Comparison of ENCODE assay signal across 16 cellular contexts in the genomic region with DNA sequence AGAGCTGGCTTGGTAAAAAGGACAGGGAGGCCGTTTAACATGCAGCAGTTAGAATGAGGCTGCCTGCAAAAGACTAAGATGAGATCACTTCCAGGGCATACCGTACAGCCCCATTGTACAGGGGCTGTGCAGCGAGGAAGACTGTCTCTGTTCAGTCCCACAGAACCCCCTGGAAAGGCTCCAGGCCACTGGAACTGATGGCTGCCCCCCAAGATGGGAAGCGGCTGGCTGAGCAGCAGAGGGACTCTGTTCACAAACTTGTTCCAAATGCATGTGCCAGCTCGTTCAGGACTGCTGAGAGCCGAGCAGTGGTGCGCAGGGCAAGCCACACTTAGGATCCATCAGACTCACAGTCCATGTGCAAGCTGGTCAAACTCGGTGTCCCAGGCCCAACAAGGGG.
DNase-seq lines count a peak whose midpoint lies in the region; ATAC-seq, FAIRE-seq and TF ChIP-seq lines count a peak whose summit lies in the region.
"Had no signal": no experiment of that assay in that cellular context is flagged by ENCODE, and none has a peak within 500 bp of the region (broad histone marks: within the 10 kb centered on the region; RNA-seq: fewer than 3 reads in every experiment).

No MANE protein-coding gene starts in this region.

- no peak overlapping the region for H3K9ac ChIP-seq in stomach smooth muscle (ENCODE audit: low read length in 2 of 2)

- no peak for FAIRE-seq in bronchial epithelial cell (lab: Jason Lieb, UNC)

- peaks cover 0 to 1% (median 0%) of the 10 kb centered on the region in 3 donors for H3K27me3 Mint-ChIP-seq in immature natural killer cell (ENCODE audit: low read depth in 3 of 3)
- H3K27me3 Mint-ChIP-seq in CD8-positive, alpha-beta T cell (ENCODE audit: low read depth) = no peaks in the 10 kb centered on the region
- H3K27me3 Mint-ChIP-seq: activated B cell treated with CpG ODN at 0.5 μM for 24 hours; stimulated activated naive CD8-positive, alpha-beta T cell treated with anti-CD3 and anti-CD28 coated beads, Interleukin-15, Interleukin-2, amounts not matched to agents 100 ng/mL and 50 ng/mL, for 24 hours had no signal

- peaks cover 54% of the 10 kb centered on the region for H3K4me1 ChIP-seq in stomach smooth muscle (ENCODE audit: control insufficient read depth, insufficient read depth, low read length)
- H3K4me1 ChIP-seq in CD8-positive, alpha-beta T cell (ENCODE audit: insufficient read depth, low read length) = no peaks in the 10 kb centered on the region
- H3K4me1 ChIP-seq in ovary (ENCODE audit: insufficient read depth) = peaks cover 28% of the 10 kb centered on the region

- H3K27me3 ChIP-seq in bronchial epithelial cell (ENCODE audit: control insufficient read depth, insufficient read depth, low read length) = no peaks in the 10 kb centered on the region
- H3K27me3 ChIP-seq in stomach smooth muscle (ENCODE audit: control insufficient read depth in 1 of 2, insufficient read depth in 2 of 2, low read length in 2 of 2) = no peaks in the 10 kb centered on the region
- H3K27me3 ChIP-seq in CD8-positive, alpha-beta T cell (ENCODE audit: insufficient read depth, low read length) = no peaks in the 10 kb centered on the region
- no peaks in the 10 kb centered on the region for H3K27me3 ChIP-seq in ovary
- H3K27me3 ChIP-seq: Peyer's patch had no signal

- peak overlapping the region in 3 of 6 donors; percentile 29 to 83 (median 80) for H3K27ac Mint-ChIP-seq in immature natural killer cell
- H3K27ac Mint-ChIP-seq in CD8-positive, alpha-beta T cell = no peak overlapping the region
- H3K27ac Mint-ChIP-seq: stimulated activated naive CD8-positive, alpha-beta T cell treated with anti-CD3 and anti-CD28 coated beads, Interleukin-15, Interleukin-2, amounts not matched to agents 100 ng/mL and 50 ng/mL, for 24 hours had no signal

- POLR2A ChIA-PET in CD8-positive, alpha-beta T cell (lab: Charles Lee) = no interaction called here

- TF ChIP-seq EP300 in ovary (IDR thresholded peaks at IDR 0.05) = no peak

- DNase-seq in NCI-H1694 (lab: John Stamatoyannopoulos, UW) = peak; percentile 40
- peak; percentile 34 for DNase-seq in bronchial epithelial cell (ENCODE audit: low read depth)
- no peak for DNase-seq in left ventricle myocardium superior
- DNase-seq in immature natural killer cell = no peak
- DNase-seq in NK-92 (lab: John Stamatoyannopoulos, UW; ENCODE audit: unreplicated experiment) = no peak
- no peak for DNase-seq in CD8-positive, alpha-beta T cell
- no peak for DNase-seq in ovary
- DNase-seq: activated B cell treated with CpG ODN at 0.5 μM for 24 hours; activated naive CD4-positive, alpha-beta T cell; AML-193; DMS53; NCI-H2081 treated with DMSO at 0.1 percent for 48 hours; NCI-H526 treated with DMSO at 0.1 percent for 48 hours; Peyer's patch had no signal

- no peak for TF ChIP-seq POLR2A in ovary (IDR thresholded peaks at IDR 0.05)

- H3K4me1 Mint-ChIP-seq in immature natural killer cell = peaks cover 63 to 69% of the 10 kb centered on the region in 2 donors
- peaks cover 26% of the 10 kb centered on the region for H3K4me1 Mint-ChIP-seq in CD8-positive, alpha-beta T cell (ENCODE audit: low read depth)

- no peaks in the 10 kb centered on the region for H3K36me3 Mint-ChIP-seq in immature natural killer cell
- peaks cover 24% of the 10 kb centered on the region for H3K36me3 Mint-ChIP-seq in CD8-positive, alpha-beta T cell

- intact Hi-C loops in left ventricle myocardium superior (cut with micrococcal nuclease) = no loop called here
- intact Hi-C loops in CD8-positive, alpha-beta T cell (cut with DNase I, micrococcal nuclease) = no loop called here
- intact Hi-C loops in ovary (cut with DNase I) = no loop called here

- WGBS in ovary, 3 donors = 78 to 88% (median 87%) methylated on average over 7 to 8 of the region's 8 CpGs

- no peak overlapping the region for H3K4me3 Mint-ChIP-seq in immature natural killer cell
- no peak overlapping the region for H3K4me3 Mint-ChIP-seq in CD8-positive, alpha-beta T cell
- H3K4me3 Mint-ChIP-seq: activated B cell treated with CpG ODN at 0.5 μM for 24 hours; stimulated activated naive CD8-positive, alpha-beta T cell treated with anti-CD3 and anti-CD28 coated beads, Interleukin-15, Interleukin-2, amounts not matched to agents 100 ng/mL and 50 ng/mL, for 24 hours had no signal

- H3K4me3 ChIP-seq in bronchial epithelial cell (ENCODE audit: low read depth, low read length) (no peak overlapping the region), stomach smooth muscle (ENCODE audit: low read length in 2 of 2) (no peak overlapping the region), ovary (no peak overlapping the region)
- H3K4me3 ChIP-seq in CD8-positive, alpha-beta T cell (ENCODE audit: low read depth, low read length) = no peak overlapping the region
- H3K4me3 ChIP-seq: Peyer's patch had no signal

- H3K9me3 Mint-ChIP-seq in immature natural killer cell = no peaks in the 10 kb centered on the region
- no peaks in the 10 kb centered on the region for H3K9me3 Mint-ChIP-seq in CD8-positive, alpha-beta T cell
- H3K9me3 Mint-ChIP-seq: activated B cell treated with CpG ODN at 0.5 μM for 24 hours; stimulated activated naive CD8-positive, alpha-beta T cell treated with anti-CD3 and anti-CD28 coated beads, Interleukin-15, Interleukin-2, amounts not matched to agents 100 ng/mL and 50 ng/mL, for 24 hours had no signal

- no peaks in the 10 kb centered on the region for H3K9me3 ChIP-seq in stomach smooth muscle (ENCODE audit: control insufficient read depth in 2 of 2, low read length in 2 of 2)
- H3K9me3 ChIP-seq in CD8-positive, alpha-beta T cell (ENCODE audit: low read length) = no peaks in the 10 kb centered on the region
- no peaks in the 10 kb centered on the region for H3K9me3 ChIP-seq in ovary
- H3K9me3 ChIP-seq: Peyer's patch had no signal

- peaks cover 7% of the 10 kb centered on the region for H3K36me3 ChIP-seq in bronchial epithelial cell (ENCODE audit: control insufficient read depth, insufficient read depth, low read length)
- no peaks in the 10 kb centered on the region for H3K36me3 ChIP-seq in stomach smooth muscle (ENCODE audit: control insufficient read depth in 2 of 2, insufficient read depth in 2 of 2, low read length in 2 of 2)
- no peaks in the 10 kb centered on the region for H3K36me3 ChIP-seq in CD8-positive, alpha-beta T cell (ENCODE audit: insufficient read depth, low read length)
- H3K36me3 ChIP-seq in ovary = no peaks in the 10 kb centered on the region
- H3K36me3 ChIP-seq: Peyer's patch had no signal

- peak; percentile 12 for ATAC-seq in left ventricle myocardium superior
- ATAC-seq in CD8-positive, alpha-beta T cell = no peak

- TF ChIP-seq CTCF in bronchial epithelial cell (IDR thresholded peaks at IDR 0.05; ENCODE audit: insufficient read depth, low read length, severe bottlenecking) (no peak), ovary (IDR thresholded peaks at IDR 0.05) (no peak)
- no peak for TF ChIP-seq CTCF in CD8-positive, alpha-beta T cell (IDR thresholded peaks at IDR 0.05)

- CTCF ChIA-PET in CD8-positive, alpha-beta T cell (lab: Charles Lee) = interaction anchor here (0.9 kb wide), 1 partner anchor 54 kb away, joined by 3 read pairs; no protein-coding TSS in a partner anchor

- H3K27ac ChIP-seq in stomach smooth muscle (ENCODE audit: low read length) (peak overlapping the region; percentile 41), ovary (no peak overlapping the region)
- no peak overlapping the region for H3K27ac ChIP-seq in CD8-positive, alpha-beta T cell (ENCODE audit: low read depth, low read length)

Comparison
In these comparisons a context has a peak if more than half of its experiments do, and no peak if none do; other contexts are left out.
1. DNase-seq: peak in NCI-H1694 (single experiment) and bronchial epithelial cell (single experiment); none in left ventricle myocardium superior (single experiment), immature natural killer cell (0 of 3), NK-92 (single experiment), CD8-positive, alpha-beta T cell (0 of 7) and ovary (0 of 5).